In genomic region chr13:95957331-95957730, GRCh38 we compare ENCODE assay signal across 32 cellular contexts.
"Had no signal": no experiment of that assay in that cellular context is flagged by ENCODE, and none has a peak within 500 bp of the region (broad histone marks: within the 10 kb centered on the region; RNA-seq: fewer than 3 reads in every experiment).

No MANE protein-coding gene starts in this region.

- H3K27me3 ChIP-seq: ascending aorta had no signal

- H3K27ac ChIP-seq: ascending aorta, PC-9, RWPE1, VCaP had no signal

- DNase-seq: activated CD4-positive, alpha-beta T cell treated with anti-CD3 and anti-CD28 coated beads, Interleukin-2, amount 10 ng/mL, durations not matched to agents 24 days and 14 days; activated CD4-positive, alpha-beta T cell treated with anti-CD3 and anti-CD28 coated beads, Interleukin-2, amount 50 U/mL, for 4 hours; activated CD8-positive, alpha-beta T cell treated with anti-CD3 and anti-CD28 coated beads for 36 hours; activated gamma-delta T cell; activated naive CD4-positive, alpha-beta T cell treated with Interleukin-2 at 50 U/mL for 16 hours; activated naive CD8-positive, alpha-beta T cell treated with anti-CD3 and anti-CD28 coated beads, Interleukin-2, amount 10 ng/mL, durations not matched to agents 7 days and 5 days; activated T-cell treated with anti-CD3 and anti-CD28 coated beads, Interleukin-2, amount 50 U/mL, for 1 hour; activated T-cell treated with anti-CD3 and anti-CD28 coated beads, Interleukin-2, amount 50 U/mL, for 72 hours; amygdala; Kasumi-1; KG1; MV-4-11; NCI-H1092; NCI-H1436 treated with DMSO at 0.1 percent for 48 hours; NCI-H1694 treated with DMSO at 0.1 percent for 48 hours; NCI-H2029; NCI-H345; NCI-H524 treated with DMSO at 0.1 percent for 48 hours; NCI-H748 treated with DMSO at 0.1 percent for 48 hours; NK-92 treated with Interleukin-12 subunit alpha and Interleukin-12 subunit beta, amount 100 ng/mL, for 24 hours; SIG-M5; T-cell; T-helper 2 cell; T-helper 9 cell had no signal

- H3K36me3 Mint-ChIP-seq: activated naive CD4-positive, alpha-beta T cell treated with anti-CD3 and anti-CD28 coated beads, Interleukin-2, amount 50 U/mL, for 24 hours; activated naive CD8-positive, alpha-beta T cell treated with anti-CD3 and anti-CD28 coated beads, Interleukin-2, amount 10 ng/mL, durations not matched to agents 7 days and 5 days; T-cell had no signal

- H3K4me3 Mint-ChIP-seq: activated CD4-positive, alpha-beta T cell treated with anti-CD3 and anti-CD28 coated beads, Interleukin-2, amount 10 ng/mL, durations not matched to agents 24 days and 14 days; activated CD8-positive, alpha-beta T cell treated with anti-CD3 and anti-CD28 coated beads for 36 hours; activated naive CD4-positive, alpha-beta T cell treated with anti-CD3 and anti-CD28 coated beads, Interleukin-2, amount 50 U/mL, for 24 hours; activated naive CD8-positive, alpha-beta T cell treated with anti-CD3 and anti-CD28 coated beads, Interleukin-2, amount 10 ng/mL, durations not matched to agents 7 days and 5 days; activated T-cell treated with anti-CD3 and anti-CD28 coated beads, Interleukin-2, amount 50 U/mL, for 72 hours; activated T-helper 17 cell treated with anti-CD3 and anti-CD28 coated beads, Interleukin-2, amount 50 U/mL, for 72 hours; T-cell had no signal

- ATAC-seq: activated CD8-positive, alpha-beta T cell treated with anti-CD3 and anti-CD28 coated beads for 36 hours; activated T-cell treated with anti-CD3 and anti-CD28 coated beads, Interleukin-2, amount 50 U/mL, for 72 hours; activated T-helper 17 cell treated with anti-CD3 and anti-CD28 coated beads, Interleukin-2, amount 50 U/mL, for 72 hours; Right ventricle myocardium inferior; SK-N-SH treated with all-trans-retinoic acid at 6 μM for 48 hours; T-cell had no signal

- H3K27ac Mint-ChIP-seq: activated CD4-positive, alpha-beta T cell treated with anti-CD3 and anti-CD28 coated beads, Interleukin-2, amount 10 ng/mL, durations not matched to agents 24 days and 14 days; activated CD8-positive, alpha-beta T cell treated with anti-CD3 and anti-CD28 coated beads for 36 hours; activated naive CD4-positive, alpha-beta T cell treated with anti-CD3 and anti-CD28 coated beads, Interleukin-2, amount 50 U/mL, for 24 hours; activated naive CD8-positive, alpha-beta T cell treated with anti-CD3 and anti-CD28 coated beads, Interleukin-2, amount 10 ng/mL, durations not matched to agents 7 days and 5 days; activated T-cell treated with anti-CD3 and anti-CD28 coated beads, Interleukin-2, amount 50 U/mL, for 72 hours; activated T-helper 17 cell treated with anti-CD3 and anti-CD28 coated beads, Interleukin-2, amount 50 U/mL, for 72 hours; T-cell had no signal

- H3K27me3 Mint-ChIP-seq: activated CD4-positive, alpha-beta T cell treated with anti-CD3 and anti-CD28 coated beads, Interleukin-2, amount 10 ng/mL, durations not matched to agents 24 days and 14 days; activated CD8-positive, alpha-beta T cell treated with anti-CD3 and anti-CD28 coated beads for 36 hours; activated naive CD4-positive, alpha-beta T cell treated with anti-CD3 and anti-CD28 coated beads, Interleukin-2, amount 50 U/mL, for 24 hours; activated naive CD8-positive, alpha-beta T cell treated with anti-CD3 and anti-CD28 coated beads, Interleukin-2, amount 10 ng/mL, durations not matched to agents 7 days and 5 days; activated T-helper 17 cell treated with anti-CD3 and anti-CD28 coated beads, Interleukin-2, amount 50 U/mL, for 72 hours; T-cell had no signal

- H3K4me1 Mint-ChIP-seq: activated CD4-positive, alpha-beta T cell treated with anti-CD3 and anti-CD28 coated beads, Interleukin-2, amount 10 ng/mL, durations not matched to agents 24 days and 14 days; activated naive CD4-positive, alpha-beta T cell treated with anti-CD3 and anti-CD28 coated beads, Interleukin-2, amount 50 U/mL, for 24 hours; activated naive CD8-positive, alpha-beta T cell treated with anti-CD3 and anti-CD28 coated beads, Interleukin-2, amount 10 ng/mL, durations not matched to agents 7 days and 5 days; activated T-helper 17 cell treated with anti-CD3 and anti-CD28 coated beads, Interleukin-2, amount 50 U/mL, for 72 hours; T-cell had no signal

- H3K4me3 ChIP-seq: ascending aorta, PC-9 had no signal

- H3K4me1 ChIP-seq: ascending aorta had no signal
